ENCODE assay signal across 17 cellular contexts in genomic region chr6:130187335-130188206, GRCh38. TPM values are rescaled to one million over a fixed set of nuclear protein-coding genes. Genes with fewer than 3 reads are reported as not detected.
A peak's percentile ranks its signal among the peaks of the same experiment; 100 is the strongest.
DNase-seq lines count a peak whose midpoint lies in the region; ATAC-seq and TF ChIP-seq lines count a peak whose summit lies in the region.
"Had no signal": no experiment of that assay in that cellular context is flagged by ENCODE, and none has a peak within 500 bp of the region (broad histone marks: within the 10 kb centered on the region; RNA-seq: fewer than 3 reads in every experiment).

No MANE protein-coding gene starts in this region.

- no peaks in the 10 kb centered on the region for H3K27me3 Mint-ChIP-seq in activated T-cell treated with anti-CD3 and anti-CD28 coated beads, Interleukin-2, amount 50 U/mL, for 72 hours (ENCODE audit: low read depth)
- no peaks in the 10 kb centered on the region for H3K27me3 Mint-ChIP-seq in T-cell
- no peaks in the 10 kb centered on the region for H3K27me3 Mint-ChIP-seq in central memory CD8-positive, alpha-beta T cell
- H3K27me3 Mint-ChIP-seq in stimulated activated naive CD8-positive, alpha-beta T cell treated with anti-CD3 and anti-CD28 coated beads, Interleukin-15, Interleukin-2, amounts not matched to agents 100 ng/mL and 50 ng/mL, for 24 hours, result no peaks in the 10 kb centered on the region
- H3K27me3 Mint-ChIP-seq in CD14-positive monocyte (ENCODE audit: low read depth in 3 of 3), result no peaks in the 10 kb centered on the region

- ATAC-seq in activated T-cell treated with anti-CD3 and anti-CD28 coated beads, Interleukin-2, amount 50 U/mL, for 72 hours (replicated peaks in 1 of 2), result peak; percentile 71 to 73
- ATAC-seq in T-cell (replicated peaks in 1 of 4) (no peak), GM18520 (IDR thresholded peaks at IDR 0.05; ENCODE audit: unreplicated experiment) (no peak)
- ATAC-seq in central memory CD8-positive, alpha-beta T cell (replicated peaks; ENCODE audit: extremely low read depth, poor library complexity, severe bottlenecking), result no peak

- no peak for DNase-seq in activated T-cell treated with anti-CD3 and anti-CD28 coated beads, Interleukin-2, amount 50 U/mL, for 72 hours
- DNase-seq in activated T-cell treated with anti-CD3 and anti-CD28 coated beads, Interleukin-2, amount 50 U/mL, for 48 hours, result no peak
- no peak for DNase-seq in T-cell
- no peak for DNase-seq in central memory CD8-positive, alpha-beta T cell (ENCODE audit: low spot score in 2 of 2)
- no peak for DNase-seq in NCI-H1436 treated with DMSO at 0.1 percent for 48 hours (lab: John Stamatoyannopoulos, UW)
- no peak for DNase-seq in CD14-positive monocyte (ENCODE audit: low spot score)
- DNase-seq: DMS 273 treated with DMSO at 0.1 percent for 48 hours, GOT3, MG63, NCI-H1105, NCI-H187, NCI-H2171, NCI-H446 treated with DMSO at 0.1 percent for 48 hours, NCI-H774 had no signal

- CTCF ChIA-PET in T-cell (lab: Charles Lee), result interaction anchor here (0.5 to 1.6 kb wide), 7 partner anchors 16 to 688 kb away, joined by 3 to 4 read pairs (median 3); no protein-coding TSS in a partner anchor

- H3K36me3 Mint-ChIP-seq in activated T-cell treated with anti-CD3 and anti-CD28 coated beads, Interleukin-2, amount 50 U/mL, for 72 hours (ENCODE audit: insufficient read depth in 2 of 2), result peaks cover 0 to 3% of the 10 kb centered on the region in 2 donors
- peaks cover 48% of the 10 kb centered on the region for H3K36me3 Mint-ChIP-seq in T-cell
- peaks cover 54% of the 10 kb centered on the region for H3K36me3 Mint-ChIP-seq in central memory CD8-positive, alpha-beta T cell (ENCODE audit: insufficient read depth)
- H3K36me3 Mint-ChIP-seq in stimulated activated naive CD8-positive, alpha-beta T cell treated with anti-CD3 and anti-CD28 coated beads, Interleukin-15, Interleukin-2, amounts not matched to agents 100 ng/mL and 50 ng/mL, for 24 hours (ENCODE audit: low read depth), result no peaks in the 10 kb centered on the region
- H3K36me3 Mint-ChIP-seq in CD14-positive monocyte, result peaks cover 3% of the 10 kb centered on the region in 2 donors

- H3K27ac Mint-ChIP-seq in activated T-cell treated with anti-CD3 and anti-CD28 coated beads, Interleukin-2, amount 50 U/mL, for 72 hours, result no peak overlapping the region
- H3K27ac Mint-ChIP-seq in T-cell (peak overlapping the region; percentile 7 to 66), CD14-positive monocyte (no peak overlapping the region)
- H3K27ac Mint-ChIP-seq in central memory CD8-positive, alpha-beta T cell (ENCODE audit: low read depth), result peak overlapping the region; percentile 81
- peak overlapping the region; percentile 59 for H3K27ac Mint-ChIP-seq in stimulated activated naive CD8-positive, alpha-beta T cell treated with anti-CD3 and anti-CD28 coated beads, Interleukin-15, Interleukin-2, amounts not matched to agents 100 ng/mL and 50 ng/mL, for 24 hours

- intact Hi-C loops in CD14-positive monocyte (cut with micrococcal nuclease), result no loop called here

- peaks cover 81% of the 10 kb centered on the region for H3K4me1 Mint-ChIP-seq in activated T-cell treated with anti-CD3 and anti-CD28 coated beads, Interleukin-2, amount 50 U/mL, for 72 hours (ENCODE audit: low read depth)
- H3K4me1 Mint-ChIP-seq in T-cell (peaks cover 82 to 83% (median 83%) of the 10 kb centered on the region in 3 donors), CD14-positive monocyte (peaks cover 31% of the 10 kb centered on the region)
- peaks cover 68% of the 10 kb centered on the region for H3K4me1 Mint-ChIP-seq in central memory CD8-positive, alpha-beta T cell
- H3K4me1 Mint-ChIP-seq in stimulated activated naive CD8-positive, alpha-beta T cell treated with anti-CD3 and anti-CD28 coated beads, Interleukin-15, Interleukin-2, amounts not matched to agents 100 ng/mL and 50 ng/mL, for 24 hours (ENCODE audit: low read depth), result peaks cover 81% of the 10 kb centered on the region

- TF ChIP-seq CTCF in CD14-positive monocyte (IDR thresholded peaks at IDR 0.05), result no peak

- H3K4me3 Mint-ChIP-seq in activated T-cell treated with anti-CD3 and anti-CD28 coated beads, Interleukin-2, amount 50 U/mL, for 72 hours, result peak overlapping the region in 1 of 2 donors; percentile 42
- peak overlapping the region in 1 of 3 donors; percentile 6 for H3K4me3 Mint-ChIP-seq in T-cell
- H3K4me3 Mint-ChIP-seq in central memory CD8-positive, alpha-beta T cell, result no peak overlapping the region
- H3K4me3 Mint-ChIP-seq in stimulated activated naive CD8-positive, alpha-beta T cell treated with anti-CD3 and anti-CD28 coated beads, Interleukin-15, Interleukin-2, amounts not matched to agents 100 ng/mL and 50 ng/mL, for 24 hours, result no peak overlapping the region
- H3K4me3 Mint-ChIP-seq in CD14-positive monocyte, result no peak overlapping the region

- POLR2A ChIA-PET in T-cell (lab: Charles Lee), result no interaction called here

- H3K9me3 Mint-ChIP-seq in activated T-cell treated with anti-CD3 and anti-CD28 coated beads, Interleukin-2, amount 50 U/mL, for 72 hours, result no peaks in the 10 kb centered on the region
- H3K9me3 Mint-ChIP-seq in T-cell (no peaks in the 10 kb centered on the region), CD14-positive monocyte (peaks cover 2 to 4% (median 3%) of the 10 kb centered on the region in 7 donors)
- no peaks in the 10 kb centered on the region for H3K9me3 Mint-ChIP-seq in central memory CD8-positive, alpha-beta T cell
- no peaks in the 10 kb centered on the region for H3K9me3 Mint-ChIP-seq in stimulated activated naive CD8-positive, alpha-beta T cell treated with anti-CD3 and anti-CD28 coated beads, Interleukin-15, Interleukin-2, amounts not matched to agents 100 ng/mL and 50 ng/mL, for 24 hours

RNA-seq across cellular contexts. Expression of gene SAMD3, which starts 35.2 kb away (rescaled TPM):
- total RNA-seq in activated T-cell treated with anti-CD3 and anti-CD28 coated beads, Interleukin-2, amount 50 U/mL, for 72 hours, result 1 to 10 TPM; 3.8 to 4.6 TPM
- 10 to 100 TPM; 27.5 to 73.8 (median 38.5) TPM for total RNA-seq in T-cell
- polyA plus RNA-seq in CD14-positive monocyte, result under 1 TPM; 0.33 to 0.49 TPM
- total RNA-seq: A673 had no signal

Comparison
In these comparisons a context has a peak if more than half of its experiments do, and no peak if none do; other contexts are left out.
1. ATAC-seq: peak in activated T-cell treated with anti-CD3 and anti-CD28 coated beads, Interleukin-2, amount 50 U/mL, for 72 hours (2 of 2); none in T-cell (0 of 4), central memory CD8-positive, alpha-beta T cell (single experiment) and GM18520 (single experiment).
2. H3K27ac Mint-ChIP-seq: peak in T-cell (2 of 2), central memory CD8-positive, alpha-beta T cell (single experiment) and stimulated activated naive CD8-positive, alpha-beta T cell treated with anti-CD3 and anti-CD28 coated beads, Interleukin-15, Interleukin-2, amounts not matched to agents 100 ng/mL and 50 ng/mL, for 24 hours (single experiment); none in activated T-cell treated with anti-CD3 and anti-CD28 coated beads, Interleukin-2, amount 50 U/mL, for 72 hours (single experiment) and CD14-positive monocyte (0 of 7).
3. RNA of gene SAMD3, which starts 35.2 kb away (total RNA-seq): 27.5 to 73.8 TPM in T-cell; 3.8 to 4.6 TPM in activated T-cell treated with anti-CD3 and anti-CD28 coated beads, Interleukin-2, amount 50 U/mL, for 72 hours; every median in the first group is over 4 times any median in the second.